1 cellular context compared by ENCODE assay signal in the genomic region with DNA sequence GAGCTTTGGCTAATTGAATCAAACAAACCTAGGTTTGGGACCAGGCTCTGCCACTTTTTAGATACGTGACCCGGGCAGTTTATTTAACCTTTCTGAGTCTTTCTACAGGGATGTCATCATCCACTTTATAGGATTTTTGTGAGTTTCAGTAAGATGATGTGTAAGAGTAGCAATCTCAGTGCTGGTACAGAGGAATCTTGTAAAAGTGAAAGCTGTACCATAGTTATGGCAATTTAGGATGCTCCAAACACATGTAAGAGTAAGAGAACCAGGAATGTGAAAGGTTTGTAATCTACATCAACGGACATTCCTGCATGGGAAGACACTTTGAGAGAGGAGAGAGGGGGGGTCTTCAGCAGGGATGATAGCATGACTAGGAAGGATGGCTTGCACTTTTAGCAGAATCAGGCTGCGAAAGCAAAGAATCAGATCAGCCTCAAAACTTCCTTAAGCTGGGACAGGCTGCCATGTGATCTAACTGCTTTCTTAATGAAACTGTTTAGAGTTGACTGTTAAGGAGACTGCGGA.
TF ChIP-seq lines count a peak whose summit lies in the region.

No MANE protein-coding gene starts in this region.

TF ChIP-seq in HepG2, 621 proteins besides CTCF, POLR2A, EP300 and RAD21:
- 0 out of 2 replicates have a peak, but pooled peaks have one; percentile 4 for TF ChIP-seq NFIC (IDR thresholded peaks at IDR 0.05; ENCODE audit: low read length)
- TF ChIP-seq ZNF629 (CRISPR knock-in tag; conservative IDR thresholded peaks at IDR 0.05): no peak
